ENCODE assay signal across 17 cellular contexts in the genomic region with DNA sequence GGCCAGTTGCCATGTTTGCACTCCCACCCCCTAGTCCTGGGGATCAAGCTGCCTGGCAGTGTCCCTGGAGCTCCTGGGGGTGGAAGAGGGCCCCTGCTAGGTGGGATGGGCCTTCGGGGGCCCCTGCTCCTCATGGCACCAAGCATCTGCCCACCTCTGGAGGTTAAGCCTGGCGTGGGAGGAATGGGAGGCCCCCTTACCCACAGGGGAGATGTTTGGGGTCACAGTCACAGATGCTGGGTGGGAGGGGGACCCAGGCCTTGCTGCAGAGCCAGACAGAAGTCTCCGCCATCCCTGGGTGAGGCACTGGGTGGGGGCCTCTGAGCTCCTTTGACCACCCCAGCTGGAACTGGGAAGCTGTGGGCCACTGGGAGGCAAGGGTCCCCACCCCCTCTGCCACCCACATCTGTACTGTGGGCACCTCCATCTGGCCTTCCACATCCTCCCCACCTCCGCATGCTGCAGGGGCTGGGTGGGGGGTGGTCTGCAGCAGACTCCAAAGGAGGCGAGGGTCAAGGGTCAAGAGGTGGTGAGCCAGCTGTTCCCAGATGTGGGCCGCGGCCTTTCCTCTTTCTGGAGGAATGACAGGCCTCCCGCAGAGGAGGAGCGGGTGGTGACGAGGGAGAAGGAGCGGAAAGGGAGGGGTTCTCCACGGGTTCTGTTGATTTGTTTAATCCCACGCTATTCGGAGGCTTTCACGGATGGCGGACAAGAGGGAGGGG. TPM values are rescaled to one million over a fixed set of nuclear protein-coding genes. Genes with fewer than 3 reads are reported as not detected.
DNase-seq lines count a peak whose midpoint lies in the region; TF ChIP-seq lines count a peak whose summit lies in the region.
"Had no signal": no experiment of that assay in that cellular context is flagged by ENCODE, and none has a peak within 500 bp of the region (broad histone marks: within the 10 kb centered on the region; RNA-seq: fewer than 3 reads in every experiment).

No MANE protein-coding gene starts in this region.

- 17% methylated on average over 16 of the region's 16 CpGs for WGBS in HUES64
- 12 to 13% methylated on average over 16 of the region's 16 CpGs for WGBS in ectodermal cell, 2 experiments

- H2AFZ ChIP-seq in neural progenitor cell (replicated peaks): no peak overlapping the region

- peaks cover 75% of the 10 kb centered on the region for H3F3A ChIP-seq in neural progenitor cell (ENCODE audit: low read depth)

- TF ChIP-seq CTCF in Calu3 (IDR thresholded peaks at IDR 0.05; ENCODE audit: unreplicated experiment): no peak
- no peak for TF ChIP-seq CTCF in neural progenitor cell (IDR thresholded peaks at IDR 0.05)

- H3K27ac ChIP-seq in HUES64 (ENCODE audit: low read depth, low read length): no peak overlapping the region
- H3K27ac ChIP-seq in ectodermal cell (ENCODE audit: insufficient read depth, low read depth, low read length, poor library complexity, severe bottlenecking): peak overlapping the region; percentile 59
- no peak overlapping the region for H3K27ac ChIP-seq in neural progenitor cell
- H3K27ac ChIP-seq: left lung, ovary, suprapubic skin had no signal

- H3K36me3 Mint-ChIP-seq in Calu3 (ENCODE audit: insufficient read depth, unreplicated experiment): peaks cover 10% of the 10 kb centered on the region
- peaks cover under 1% of the 10 kb centered on the region for H3K36me3 Mint-ChIP-seq in neural progenitor cell

- DNase-seq in Calu3: no peak
- DNase-seq in neural progenitor cell (ENCODE audit: low spot score): peak; percentile 78
- no peak for DNase-seq in activated T-cell treated with anti-CD3 and anti-CD28 coated beads for 4 hours
- no peak for DNase-seq in NCI-H510A treated with DMSO at 0.1 percent for 48 hours (lab: John Stamatoyannopoulos, UW)
- no peak for DNase-seq in putamen (ENCODE audit: low spot score)
- DNase-seq: activated CD4-positive, alpha-beta T cell treated with anti-CD3 and anti-CD28 coated beads for 48 hours; activated CD8-positive, alpha-beta memory T cell treated with anti-CD3 and anti-CD28 coated beads, Interleukin-2, amount 50 U/mL, for 4 hours; activated gamma-delta T cell treated with Interleukin-2 at 50 U/mL for 16 hours; foreskin fibroblast; HCEC 1CT; left lung; NCI-H1436; ovary; stimulated activated CD4-positive, alpha-beta T cell treated with anti-CD3 and anti-CD28 coated beads, Interleukin-4, amount 100 ng/mL, for 1 hour had no signal

- H3K9me3 Mint-ChIP-seq in Calu3 (ENCODE audit: low read depth, unreplicated experiment) (no peaks in the 10 kb centered on the region), neural progenitor cell (no peaks in the 10 kb centered on the region)

- H3K4me1 ChIP-seq in HUES64 (ENCODE audit: insufficient read depth, low read length) (peaks cover 24% of the 10 kb centered on the region), ectodermal cell (ENCODE audit: control insufficient read depth, insufficient read depth, low read length) (peaks cover 44% of the 10 kb centered on the region), neural progenitor cell (peaks cover 51% of the 10 kb centered on the region)

- intact Hi-C loops in Calu3 (cut with micrococcal nuclease; ENCODE audit: unreplicated experiment): loop anchor here (5.0 kb wide), 1 partner anchor 117 kb away; no protein-coding TSS in a partner anchor

- H3K36me3 ChIP-seq in HUES64 (ENCODE audit: insufficient read depth, low read length) (no peaks in the 10 kb centered on the region), ectodermal cell (ENCODE audit: control insufficient read depth, insufficient read depth, low read length) (no peaks in the 10 kb centered on the region), neural progenitor cell (no peaks in the 10 kb centered on the region)
- H3K36me3 ChIP-seq: left lung, ovary, suprapubic skin had no signal

- BruUV-seq in Calu3 (replicated peaks; lab: Mats Ljungman, UMichigan): no TSS peak

- CTCF ChIA-PET in Calu3 (lab: Charles Lee): no interaction called here

- H3K9me3 ChIP-seq in HUES64 (ENCODE audit: insufficient read depth, low read depth, low read length) (no peaks in the 10 kb centered on the region), ectodermal cell (ENCODE audit: control insufficient read depth, low read length) (no peaks in the 10 kb centered on the region), neural progenitor cell (ENCODE audit: low read depth) (no peaks in the 10 kb centered on the region)
- H3K9me3 ChIP-seq: left lung, ovary, suprapubic skin had no signal

- H3K4me3 Mint-ChIP-seq in Calu3 (ENCODE audit: low read depth, unreplicated experiment): peak overlapping the region; percentile 29
- H3K4me3 Mint-ChIP-seq in neural progenitor cell: peak overlapping the region; percentile 85

- no peaks in the 10 kb centered on the region for H3K79me2 ChIP-seq in neural progenitor cell (ENCODE audit: low read depth)

- H3K4me2 ChIP-seq in neural progenitor cell: peak overlapping the region; percentile 99

- H4K20me1 ChIP-seq in neural progenitor cell (ENCODE audit: low read depth): peaks cover 50% of the 10 kb centered on the region

- H3K27me3 Mint-ChIP-seq in Calu3 (ENCODE audit: unreplicated experiment) (peaks cover 97% of the 10 kb centered on the region), neural progenitor cell (ENCODE audit: insufficient read depth, low read depth) (peaks cover 31% of the 10 kb centered on the region)

- H3K4me1 Mint-ChIP-seq in Calu3 (ENCODE audit: low read depth, unreplicated experiment) (no peaks in the 10 kb centered on the region), neural progenitor cell (peaks cover 29% of the 10 kb centered on the region)

- H3K9ac ChIP-seq in HUES64 (ENCODE audit: low read depth, low read length) (no peak overlapping the region), neural progenitor cell (no peak overlapping the region)

- H3K4me3 ChIP-seq in HUES64 (ENCODE audit: low read length): peak overlapping the region; percentile 44
- peak overlapping the region; percentile 37 for H3K4me3 ChIP-seq in ectodermal cell (ENCODE audit: insufficient read depth, low read depth, low read length)
- H3K4me3 ChIP-seq in neural progenitor cell: peak overlapping the region; percentile 53
- H3K4me3 ChIP-seq: left lung, ovary, suprapubic skin had no signal

- H3K27me3 ChIP-seq in HUES64 (ENCODE audit: insufficient read depth, low read length) (peaks cover 84% of the 10 kb centered on the region), ectodermal cell (ENCODE audit: control insufficient read depth, insufficient read depth, low read length, poor library complexity, severe bottlenecking) (peaks cover 55% of the 10 kb centered on the region), neural progenitor cell (peaks cover 96% of the 10 kb centered on the region)

- no peak overlapping the region for H3K27ac Mint-ChIP-seq in Calu3 (ENCODE audit: unreplicated experiment)
- no peak overlapping the region for H3K27ac Mint-ChIP-seq in neural progenitor cell

RNA-seq across cellular contexts. Expression of gene YTHDF1, which starts 41.5 kb away (rescaled TPM):
- total RNA-seq in Calu3 (2022): 93.4 and 94.4 TPM in 2 replicates
- 43.6 TPM for polyA plus RNA-seq in HUES64 (2013, experiment 1 of 2)
- 40.4 TPM for polyA plus RNA-seq in HUES64 (2013, experiment 2 of 2)
- polyA plus RNA-seq in ectodermal cell (2013, experiment 1 of 4): 50.6 TPM
- polyA plus RNA-seq in ectodermal cell (2013, experiment 2 of 4): 52.9 TPM
- polyA plus RNA-seq in ectodermal cell (2013, experiment 3 of 4): 37.7 TPM
- polyA plus RNA-seq in ectodermal cell (2013, experiment 4 of 4): 38.7 TPM
- 26.8 and 28.1 TPM in 2 replicates for total RNA-seq in neural progenitor cell (ENCODE audit: low replicate concordance)
